ENCODE assay signal across 1 cellular context in genomic region chr14:85248881-85249635, GRCh38.
TF ChIP-seq lines count a peak whose summit lies in the region.

No MANE protein-coding gene starts in this region.

TF ChIP-seq in WTC11, 78 proteins besides CTCF, POLR2A, EP300 and RAD21 (continued from another document):
- TF ChIP-seq ARID4B (CRISPR knock-in tag; IDR thresholded peaks at IDR 0.05; ENCODE audit: borderline replicate concordance) = no peak
- no peak for TF ChIP-seq RORB (CRISPR knock-in tag; IDR thresholded peaks at IDR 0.05)
- TF ChIP-seq E2F4 (CRISPR knock-in tag; IDR thresholded peaks at IDR 0.05; ENCODE audit: borderline replicate concordance, low read depth) = no peak
- no peak for TF ChIP-seq CBFB (CRISPR knock-in tag; IDR thresholded peaks at IDR 0.05; ENCODE audit: low read depth)
- TF ChIP-seq NR2C2 (CRISPR knock-in tag; IDR thresholded peaks at IDR 0.05) = no peak
- TF ChIP-seq PRDM15 (CRISPR knock-in tag; IDR thresholded peaks at IDR 0.05) = no peak
- TF ChIP-seq TCF7 (CRISPR knock-in tag; IDR thresholded peaks at IDR 0.05; ENCODE audit: low read depth) = no peak
- no peak for TF ChIP-seq RELA (CRISPR knock-in tag; IDR thresholded peaks at IDR 0.05; ENCODE audit: borderline replicate concordance)
- no peak for TF ChIP-seq HMGA2 (CRISPR knock-in tag; IDR thresholded peaks at IDR 0.05)
- TF ChIP-seq OVOL2 (CRISPR knock-in tag; IDR thresholded peaks at IDR 0.05; ENCODE audit: borderline replicate concordance) = no peak
- no peak for TF ChIP-seq ATF1 (CRISPR knock-in tag; IDR thresholded peaks at IDR 0.05)
- TF ChIP-seq, protein P1, sequence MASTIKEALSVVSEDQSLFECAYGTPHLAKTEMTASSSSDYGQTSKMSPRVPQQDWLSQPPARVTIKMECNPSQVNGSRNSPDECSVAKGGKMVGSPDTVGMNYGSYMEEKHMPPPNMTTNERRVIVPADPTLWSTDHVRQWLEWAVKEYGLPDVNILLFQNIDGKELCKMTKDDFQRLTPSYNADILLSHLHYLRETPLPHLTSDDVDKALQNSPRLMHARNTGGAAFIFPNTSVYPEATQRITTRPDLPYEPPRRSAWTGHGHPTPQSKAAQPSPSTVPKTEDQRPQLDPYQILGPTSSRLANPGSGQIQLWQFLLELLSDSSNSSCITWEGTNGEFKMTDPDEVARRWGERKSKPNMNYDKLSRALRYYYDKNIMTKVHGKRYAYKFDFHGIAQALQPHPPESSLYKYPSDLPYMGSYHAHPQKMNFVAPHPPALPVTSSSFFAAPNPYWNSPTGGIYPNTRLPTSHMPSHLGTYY (CRISPR knock-in tag; IDR thresholded peaks at IDR 0.05) = no peak
- TF ChIP-seq, protein P2, sequence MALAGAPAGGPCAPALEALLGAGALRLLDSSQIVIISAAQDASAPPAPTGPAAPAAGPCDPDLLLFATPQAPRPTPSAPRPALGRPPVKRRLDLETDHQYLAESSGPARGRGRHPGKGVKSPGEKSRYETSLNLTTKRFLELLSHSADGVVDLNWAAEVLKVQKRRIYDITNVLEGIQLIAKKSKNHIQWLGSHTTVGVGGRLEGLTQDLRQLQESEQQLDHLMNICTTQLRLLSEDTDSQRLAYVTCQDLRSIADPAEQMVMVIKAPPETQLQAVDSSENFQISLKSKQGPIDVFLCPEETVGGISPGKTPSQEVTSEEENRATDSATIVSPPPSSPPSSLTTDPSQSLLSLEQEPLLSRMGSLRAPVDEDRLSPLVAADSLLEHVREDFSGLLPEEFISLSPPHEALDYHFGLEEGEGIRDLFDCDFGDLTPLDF (CRISPR knock-in tag; IDR thresholded peaks at IDR 0.05) = no peak
- TF ChIP-seq CREB1 (CRISPR knock-in tag; IDR thresholded peaks at IDR 0.05) = no peak
